In genomic region chr18:45435810-45436209, GRCh38 we compare ENCODE assay signal across 30 cellular contexts.
"Had no signal": no experiment of that assay in that cellular context is flagged by ENCODE, and none has a peak within 500 bp of the region (broad histone marks: within the 10 kb centered on the region; RNA-seq: fewer than 3 reads in every experiment).

No MANE protein-coding gene starts in this region.

- FAIRE-seq: RCC 7860 had no signal

- H3K27me3 ChIP-seq: SJCRH30 had no signal

- H2AFZ ChIP-seq: PC-9 had no signal

- H3K4me3 ChIP-seq: PC-9, SJCRH30, SK-N-MC had no signal

- H3K9me3 ChIP-seq: SJCRH30 had no signal

- DNase-seq: Karpas-422, KBM-7, MM.1S, MV-4-11, NCI-H1092, NCI-H1105, NCI-H1417 treated with DMSO at 0.1 percent for 48 hours, NCI-H1436 treated with DMSO at 0.1 percent for 48 hours, NCI-H1694 treated with DMSO at 0.1 percent for 48 hours, NCI-H187 treated with DMSO at 0.1 percent for 48 hours, NCI-H2029, NCI-H2171 treated with DMSO at 0.1 percent for 48 hours, NCI-H2227 treated with DMSO at 0.1 percent for 48 hours, NCI-H345, NCI-H446, NCI-H510A treated with DMSO at 0.1 percent for 48 hours, NCI-H524 treated with DMSO at 0.1 percent for 48 hours, NCI-H526 treated with DMSO at 0.1 percent for 48 hours, NCI-H774, PC-9, SHP77, SIG-M5, SJCRH30 had no signal

- H3K9ac ChIP-seq: KMS-11 had no signal

- H3K4me2 ChIP-seq: KMS-11, PC-9 had no signal

- H3K4me1 ChIP-seq: SJCRH30 had no signal

- H3K27ac ChIP-seq: KMS-11, PC-9, RWPE1, SJCRH30, SK-N-MC had no signal

- ATAC-seq: Panc1, Right ventricle myocardium inferior, SK-N-SH treated with all-trans-retinoic acid at 6 μM for 48 hours had no signal

- H3K36me3 ChIP-seq: SJCRH30 had no signal
